Comparison of ENCODE assay signal across 8 cellular contexts in genomic region chr5:53381-54174, GRCh38. TPM values are rescaled to one million over a fixed set of nuclear protein-coding genes. Genes with fewer than 3 reads are reported as not detected.
DNase-seq lines count a peak whose midpoint lies in the region; FAIRE-seq and TF ChIP-seq lines count a peak whose summit lies in the region.

No MANE protein-coding gene starts in this region.

- no peaks in the 10 kb centered on the region for H3K4me1 ChIP-seq in ACC112 (ENCODE audit: control insufficient read depth, insufficient read depth, low read length, unreplicated experiment)
- peaks cover 12% of the 10 kb centered on the region for H3K4me1 ChIP-seq in HUES64 (ENCODE audit: insufficient read depth, low read length)
- H3K4me1 ChIP-seq in colonic mucosa = no peaks in the 10 kb centered on the region
- no peaks in the 10 kb centered on the region for H3K4me1 ChIP-seq in mesodermal cell (ENCODE audit: control insufficient read depth, insufficient read depth, low read length, poor library complexity, severe bottlenecking)
- H3K4me1 ChIP-seq in thymus (ENCODE audit: control insufficient read depth, insufficient read depth, low read length) = no peaks in the 10 kb centered on the region

- H3K9me3 ChIP-seq in HUES64 (ENCODE audit: insufficient read depth, low read depth, low read length) (no peaks in the 10 kb centered on the region), SK-N-MC (ENCODE audit: low read depth, low read length) (no peaks in the 10 kb centered on the region), colonic mucosa (no peaks in the 10 kb centered on the region), mesodermal cell (ENCODE audit: control insufficient read depth, low read length) (no peaks in the 10 kb centered on the region), thymus (ENCODE audit: control insufficient read depth) (peaks cover 2% of the 10 kb centered on the region)

- DNase-seq in SK-N-MC (ENCODE audit: low read depth, low spot score) = no peak
- no peak for DNase-seq in colonic mucosa
- no peak for DNase-seq in C1 segment of cervical spinal cord (lab: John Stamatoyannopoulos, UW)
- DNase-seq in GM12892 (ENCODE audit: insufficient read length) = no peak

- intact Hi-C loops in colonic mucosa (cut with DNase I) = no loop called here

- H3K36me3 ChIP-seq in ACC112 (ENCODE audit: insufficient read depth, low read length) (no peaks in the 10 kb centered on the region), HUES64 (ENCODE audit: insufficient read depth, low read length) (peaks cover under 1% of the 10 kb centered on the region; the same call in 1 of the 2 replicates), SK-N-MC (ENCODE audit: insufficient read depth, low read length) (no peaks in the 10 kb centered on the region), colonic mucosa (no peaks in the 10 kb centered on the region), mesodermal cell (ENCODE audit: control insufficient read depth, insufficient read depth, low read length) (no peaks in the 10 kb centered on the region), thymus (ENCODE audit: control insufficient read depth, insufficient read depth) (no peaks in the 10 kb centered on the region)

- TF ChIP-seq POLR2A in GM12892 (IDR thresholded peaks at IDR 0.05; ENCODE audit: low read depth, low read length) = no peak

- H3K4me3 ChIP-seq in ACC112 (ENCODE audit: low read depth, low read length) (peak overlapping the region; percentile 67), HUES64 (ENCODE audit: low read length) (peak overlapping the region; percentile 83), SK-N-MC (peak overlapping the region; percentile 77), colonic mucosa (peak overlapping the region; percentile 31), mesodermal cell (ENCODE audit: extremely low read depth, insufficient read depth, low read length, poor library complexity, severe bottlenecking) (peak overlapping the region; percentile 51), thymus (ENCODE audit: low read length) (peak overlapping the region; percentile 49)

- no peaks in the 10 kb centered on the region for H3K79me2 ChIP-seq in ACC112 (ENCODE audit: control insufficient read depth, insufficient read depth, low read length, unreplicated experiment)

- under 1% methylated on average over 65 of the region's 84 CpGs for WGBS in HUES64
- 0 to 1% methylated on average over 39 to 46 of the region's 84 CpGs for WGBS in mesodermal cell (ENCODE audit: insufficient coverage in 2 of 2), 2 experiments
- WGBS in thymus = 1% methylated on average over 83 of the region's 84 CpGs

- FAIRE-seq in GM12892 (lab: Jason Lieb, UNC) = no peak

- no peak for TF ChIP-seq CTCF in colonic mucosa (IDR thresholded peaks at IDR 0.05)

- no peak overlapping the region for H3K27ac ChIP-seq in ACC112 (ENCODE audit: low read depth, low read length)
- peak overlapping the region; percentile 92; the same call in 1 of the 2 replicates for H3K27ac ChIP-seq in HUES64 (ENCODE audit: low read depth, low read length)
- no peak overlapping the region for H3K27ac ChIP-seq in SK-N-MC
- no peak overlapping the region for H3K27ac ChIP-seq in colonic mucosa
- no peak overlapping the region for H3K27ac ChIP-seq in mesodermal cell (ENCODE audit: low read depth, low read length, severe bottlenecking)
- H3K27ac ChIP-seq in thymus (ENCODE audit: low read depth) = no peak overlapping the region

- H2AFZ ChIP-seq in ACC112 (ENCODE audit: low read length, unreplicated experiment) = no peak overlapping the region

- H3K9ac ChIP-seq in HUES64 (ENCODE audit: low read depth, low read length) (peak overlapping the region; percentile 91), SK-N-MC (ENCODE audit: insufficient read length) (no peak overlapping the region), colonic mucosa (ENCODE audit: low read depth in 2 of 2, low read length in 2 of 2) (no peak overlapping the region)

- peaks cover 70% of the 10 kb centered on the region for H3K27me3 ChIP-seq in ACC112 (ENCODE audit: insufficient read depth, low read length)
- H3K27me3 ChIP-seq in HUES64 (ENCODE audit: insufficient read depth, low read length) = peaks cover 39% of the 10 kb centered on the region
- peaks cover 24% of the 10 kb centered on the region for H3K27me3 ChIP-seq in colonic mucosa
- peaks cover 21% of the 10 kb centered on the region for H3K27me3 ChIP-seq in thymus (ENCODE audit: control insufficient read depth, insufficient read depth)

RNA-seq across cellular contexts. Expression of gene PLEKHG4B, which starts 38.4 kb away (rescaled TPM):
- polyA plus RNA-seq in HUES64 (2013, experiment 1 of 2) = 26.8 TPM
- 27.2 TPM for polyA plus RNA-seq in HUES64 (2013, experiment 2 of 2)
- under 1 TPM; 0.05 to 0.17 TPM for total RNA-seq in colonic mucosa
- 7.3 TPM for polyA plus RNA-seq in mesodermal cell (2013, experiment 1 of 2)
- polyA plus RNA-seq in mesodermal cell (2013, experiment 2 of 2) = 7.8 TPM
- polyA plus RNA-seq in thymus = 0.64 TPM
- not detected for polyA plus RNA-seq in GM12892 (2012; ENCODE audit: missing spikeins)

Comparison
In these comparisons a context has a peak if more than half of its experiments do, and no peak if none do; other contexts are left out.
1. H3K4me3 ChIP-seq: peak in every context shown above with its lines; median percentile 83 in HUES64; 77 in SK-N-MC; 67 in ACC112; 51 in mesodermal cell; 49 in thymus; 31 in colonic mucosa.